Comparison of ENCODE assay signal across 1 cellular context in genomic region chr2:70086278-70086837, GRCh38.
TF ChIP-seq lines count a peak whose summit lies in the region.

No MANE protein-coding gene starts in this region.

TF ChIP-seq in Ishikawa, 13 proteins besides CTCF, POLR2A, EP300 and RAD21 (continued from another document):
- TF ChIP-seq MAX (IDR thresholded peaks at IDR 0.05) = no peak; the same call in 1 of the 2 replicates
- TF ChIP-seq CEBPB (IDR thresholded peaks at IDR 0.05) = peak; percentile 88
TF ChIP-seq in Ishikawa: peak in this region for 6.
